Comparison of ENCODE assay signal across 13 cellular contexts in the genomic region with DNA sequence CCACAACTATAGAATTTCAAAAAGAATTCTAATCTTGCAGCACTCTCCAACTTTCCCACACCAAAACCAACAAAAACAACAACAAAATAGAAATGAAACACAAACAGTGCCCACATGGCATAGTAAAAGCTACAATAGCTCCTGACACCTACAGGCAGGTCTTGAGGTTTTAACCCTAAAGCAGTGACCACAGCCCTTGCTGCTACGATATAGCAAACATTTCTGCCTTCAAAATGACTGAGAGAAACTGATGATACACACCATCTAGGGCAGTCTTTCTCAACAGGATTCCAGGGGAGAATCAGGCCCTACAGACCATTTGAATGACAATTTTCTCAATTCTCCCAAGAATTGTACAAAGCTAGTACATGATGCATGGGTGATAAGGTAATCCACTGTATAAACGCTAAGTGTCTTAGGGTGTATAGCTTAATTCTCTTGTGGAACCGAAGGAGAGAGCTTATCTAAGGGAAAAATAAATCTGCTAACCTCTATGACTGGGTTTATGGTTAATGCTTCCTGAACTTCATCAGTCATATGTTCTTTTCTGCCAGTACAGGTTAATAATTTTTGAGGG. TPM values are rescaled to one million over a fixed set of nuclear protein-coding genes. Genes with fewer than 3 reads are reported as not detected.
DNase-seq lines count a peak whose midpoint lies in the region; ATAC-seq, FAIRE-seq and TF ChIP-seq lines count a peak whose summit lies in the region.
"Had no signal": no experiment of that assay in that cellular context is flagged by ENCODE, and none has a peak within 500 bp of the region (broad histone marks: within the 10 kb centered on the region; RNA-seq: fewer than 3 reads in every experiment).

No MANE protein-coding gene starts in this region.

- H3K36me3 Mint-ChIP-seq in natural killer cell: no peaks in the 10 kb centered on the region
- no peaks in the 10 kb centered on the region for H3K36me3 Mint-ChIP-seq in neural progenitor cell
- no peaks in the 10 kb centered on the region for H3K36me3 Mint-ChIP-seq in progenitor cell of endocrine pancreas (ENCODE audit: insufficient read depth)

- no peak for TF ChIP-seq POLR2A in IMR-90 (IDR thresholded peaks at IDR 0.05; ENCODE audit: low read depth, low read length)
- TF ChIP-seq POLR2A in GM12878 (IDR thresholded peaks at IDR 0.05; ENCODE audit: low read depth, low read length): no peak
- TF ChIP-seq POLR2A in stomach (IDR thresholded peaks at IDR 0.05): no peak

- dilution Hi-C loops in IMR-90 (cut with HindIII; ENCODE audit: low sequenced_read_pairs, unreplicated experiment): no loop called here

- H3K27ac Mint-ChIP-seq in natural killer cell: peak overlapping the region in 1 of 2 donors; percentile 35
- no peak overlapping the region for H3K27ac Mint-ChIP-seq in neural progenitor cell
- H3K27ac Mint-ChIP-seq in progenitor cell of endocrine pancreas: no peak overlapping the region

- DNase-seq in DND-41 (no peak), IMR-90 (no peak), GM12878 (ENCODE audit: low read depth, low spot score) (no peak), natural killer cell (no peak), stomach (no peak), neural progenitor cell (ENCODE audit: low spot score) (no peak), progenitor cell of endocrine pancreas (ENCODE audit: low spot score, unreplicated experiment) (no peak)
- DNase-seq: esophagus squamous epithelium, immature natural killer cell, SHP77, sigmoid colon, WERI-Rb-1 had no signal

- H3F3A ChIP-seq in neural progenitor cell (ENCODE audit: low read depth): no peaks in the 10 kb centered on the region

- RAD21 ChIA-PET in GM12878 (lab: Charles Lee; ENCODE audit: unreplicated experiment): no interaction called here

- no peaks in the 10 kb centered on the region for H3K9me3 ChIP-seq in DND-41 (ENCODE audit: insufficient read depth, low read length, severe bottlenecking)
- no peaks in the 10 kb centered on the region for H3K9me3 ChIP-seq in IMR-90 (ENCODE audit: control insufficient read depth, insufficient read depth, low read length)
- H3K9me3 ChIP-seq in GM12878 (replicated peaks; ENCODE audit: control insufficient read depth, insufficient read depth, low read length): no peaks in the 10 kb centered on the region
- no peaks in the 10 kb centered on the region for H3K9me3 ChIP-seq in stomach
- H3K9me3 ChIP-seq in neural progenitor cell (ENCODE audit: low read depth): no peaks in the 10 kb centered on the region
- H3K9me3 ChIP-seq: esophagus squamous epithelium, sigmoid colon, suprapubic skin had no signal

- H3K4me3 Mint-ChIP-seq in natural killer cell: no peak overlapping the region
- H3K4me3 Mint-ChIP-seq in neural progenitor cell: no peak overlapping the region
- no peak overlapping the region for H3K4me3 Mint-ChIP-seq in progenitor cell of endocrine pancreas (ENCODE audit: low read depth)

- H3K4me1 ChIP-seq in DND-41 (ENCODE audit: insufficient read depth, low read length) (peaks cover 40% of the 10 kb centered on the region), IMR-90 (ENCODE audit: control insufficient read depth, insufficient read depth, low read length) (peaks cover 11% of the 10 kb centered on the region), GM12878 (ENCODE audit: control insufficient read depth, insufficient read depth, low read length) (no peaks in the 10 kb centered on the region), stomach (peaks cover 16 to 73% (median 45%) of the 10 kb centered on the region in 4 donors), neural progenitor cell (peaks cover 12% of the 10 kb centered on the region)

- H4K20me1 ChIP-seq in DND-41 (ENCODE audit: insufficient read depth, low read length) (no peaks in the 10 kb centered on the region), IMR-90 (ENCODE audit: insufficient read depth, low read length) (no peaks in the 10 kb centered on the region), GM12878 (ENCODE audit: control insufficient read depth, insufficient read depth) (no peaks in the 10 kb centered on the region), neural progenitor cell (ENCODE audit: low read depth) (no peaks in the 10 kb centered on the region)

- ATAC-seq in DND-41 (ENCODE audit: insufficient read depth, low read depth): peak; percentile 64
- no peak for ATAC-seq in IMR-90 (ENCODE audit: low read depth)
- ATAC-seq in GM12878: peak; percentile 54; the same call in 2 of the 3 replicates
- peak in 2 of 3 donors; percentile 27 to 54 for ATAC-seq in natural killer cell

- no peak overlapping the region for H2AK5ac ChIP-seq in IMR-90 (ENCODE audit: low read depth, low read length)

- H2BK120ac ChIP-seq in IMR-90 (ENCODE audit: low read depth, low read length): peak overlapping the region; percentile 30; the same call in 1 of the 2 replicates

- H2AFZ ChIP-seq in DND-41 (ENCODE audit: low read depth, low read length) (no peak overlapping the region), IMR-90 (replicated peaks; ENCODE audit: low read length, poor library complexity) (no peak overlapping the region), GM12878 (ENCODE audit: control insufficient read depth, low read depth, low read length) (no peak overlapping the region), neural progenitor cell (replicated peaks) (no peak overlapping the region)

- in situ Hi-C loops in IMR-90 (cut with MboI; ENCODE audit: low sequenced_read_pairs) (no loop called here), GM12878 (cut with MboI) (no loop called here)

- H3K4me1 Mint-ChIP-seq in natural killer cell (peaks cover 10 to 16% of the 10 kb centered on the region in 2 donors), neural progenitor cell (peaks cover 4% of the 10 kb centered on the region), progenitor cell of endocrine pancreas (ENCODE audit: low read depth) (peaks cover 9% of the 10 kb centered on the region)

- no peak overlapping the region for H2AK9ac ChIP-seq in IMR-90 (replicated peaks; ENCODE audit: low read depth, low read length, poor library complexity)

- no peaks in the 10 kb centered on the region for H3K9me3 Mint-ChIP-seq in natural killer cell
- no peaks in the 10 kb centered on the region for H3K9me3 Mint-ChIP-seq in neural progenitor cell
- no peaks in the 10 kb centered on the region for H3K9me3 Mint-ChIP-seq in progenitor cell of endocrine pancreas (ENCODE audit: low read depth)
- H3K9me3 Mint-ChIP-seq: immature natural killer cell had no signal

- no peaks in the 10 kb centered on the region for H3K36me3 ChIP-seq in DND-41 (ENCODE audit: insufficient read depth, low read length)
- H3K36me3 ChIP-seq in IMR-90 (ENCODE audit: control insufficient read depth, insufficient read depth, low read length): 0 out of 2 replicates have a peak, but pooled peaks cover 2% of the 10 kb centered on the region
- peaks cover 0 to 3% of the 10 kb centered on the region in 2 experiments; a peak in 1 of 4 replicates for H3K36me3 ChIP-seq in GM12878 (ENCODE audit: control insufficient read depth in 2 of 2, insufficient read depth in 2 of 2, low read length in 1 of 2)
- peaks cover 0 to under 1% (median 0%) of the 10 kb centered on the region in 4 donors for H3K36me3 ChIP-seq in stomach
- no peaks in the 10 kb centered on the region for H3K36me3 ChIP-seq in neural progenitor cell
- H3K36me3 ChIP-seq: sigmoid colon, suprapubic skin had no signal

- CTCF ChIA-PET in IMR-90 (lab: Yijun Ruan, JAX) (no interaction called here), GM12878 (lab: Yijun Ruan, JAX) (interaction anchor here (1.0 to 1.6 kb wide), 4 partner anchors 20 to 173 kb away, joined by 3 read pairs; no protein-coding TSS in a partner anchor)

- intact Hi-C loops in IMR-90 (cut with micrococcal nuclease): no loop called here
- intact Hi-C loops in GM12878 (cut with micrococcal nuclease; ENCODE audit: unreplicated experiment): no loop called here
- intact Hi-C loops in natural killer cell (cut with micrococcal nuclease): no loop called here
- intact Hi-C loops in stomach (cut with DNase I; ENCODE audit: low total_unique reads): no loop called here

- H3K14ac ChIP-seq in IMR-90 (replicated peaks; ENCODE audit: low read depth, low read length): no peak overlapping the region

- H3K4me2 ChIP-seq in DND-41 (ENCODE audit: insufficient read depth, low read length) (no peak overlapping the region), IMR-90 (ENCODE audit: low read depth, low read length) (no peak overlapping the region), GM12878 (ENCODE audit: control insufficient read depth, insufficient read depth) (no peak overlapping the region), neural progenitor cell (no peak overlapping the region)

- no peak overlapping the region for H3K9ac ChIP-seq in DND-41 (ENCODE audit: low read depth, low read length)
- no peak overlapping the region for H3K9ac ChIP-seq in IMR-90 (ENCODE audit: low read depth, low read length)
- no peak overlapping the region for H3K9ac ChIP-seq in GM12878 (ENCODE audit: control insufficient read depth, insufficient read depth, low read length)
- H3K9ac ChIP-seq in neural progenitor cell: no peak overlapping the region

- H3K27me3 Mint-ChIP-seq in natural killer cell (ENCODE audit: low read depth in 2 of 2) (no peaks in the 10 kb centered on the region), neural progenitor cell (ENCODE audit: insufficient read depth, low read depth) (no peaks in the 10 kb centered on the region), progenitor cell of endocrine pancreas (no peaks in the 10 kb centered on the region)

- no peaks in the 10 kb centered on the region for H3K79me2 ChIP-seq in DND-41 (ENCODE audit: insufficient read depth, low read length)
- no peaks in the 10 kb centered on the region for H3K79me2 ChIP-seq in GM12878 (ENCODE audit: control insufficient read depth, insufficient read depth, low read length)
- no peaks in the 10 kb centered on the region for H3K79me2 ChIP-seq in neural progenitor cell (ENCODE audit: low read depth)

- no peak overlapping the region for H4K5ac ChIP-seq in IMR-90 (ENCODE audit: low read depth, low read length)

- WGBS in IMR-90 (ENCODE audit: extremely low coverage in 2 of 2, insufficient read length in 1 of 2), 2 experiments: no CpG with 5 or more reads among the region's 3 CpGs
- 76% methylated on average over 3 of the region's 3 CpGs for WGBS in GM12878 (ENCODE audit: insufficient coverage, insufficient replicate concordance, low lambda C conversion rate, missing lambda C conversion rate)
- 58 to 79% (median 64%) methylated on average over 3 of the region's 3 CpGs for WGBS in stomach, 5 donors

- no peak overlapping the region for H3K23ac ChIP-seq in IMR-90 (ENCODE audit: low read depth, low read length)

- H3K27me3 ChIP-seq in DND-41 (ENCODE audit: insufficient read depth, low read length, poor library complexity) (no peaks in the 10 kb centered on the region), IMR-90 (ENCODE audit: control insufficient read depth, insufficient read depth, low read length) (no peaks in the 10 kb centered on the region), GM12878 (replicated peaks in 1 of 2; ENCODE audit: control insufficient read depth in 2 of 2, insufficient read depth in 2 of 2, low read length in 1 of 2) (no peaks in the 10 kb centered on the region), stomach (no peaks in the 10 kb centered on the region), neural progenitor cell (no peaks in the 10 kb centered on the region)
- H3K27me3 ChIP-seq: esophagus squamous epithelium, sigmoid colon, suprapubic skin had no signal

- H3K4ac ChIP-seq in IMR-90 (ENCODE audit: low read depth, low read length): no peak overlapping the region; the same call in 1 of the 2 replicates

- no peaks in the 10 kb centered on the region for H3K9me1 ChIP-seq in IMR-90 (ENCODE audit: insufficient read depth, low read length)

- no peak overlapping the region for H4K8ac ChIP-seq in IMR-90 (ENCODE audit: low read depth in 2 of 2, low read length in 2 of 2)

- H2BK20ac ChIP-seq in IMR-90 (ENCODE audit: low read depth, low read length): 0 out of 2 replicates have a peak overlapping the region, but pooled peaks have one; percentile 11

- H3K27ac ChIP-seq in DND-41 (ENCODE audit: low read length) (peak overlapping the region; percentile 26), IMR-90 (ENCODE audit: insufficient read depth, low read length) (no peak overlapping the region), GM12878 (ENCODE audit: control insufficient read depth, insufficient read depth) (no peak overlapping the region), stomach (peak overlapping the region in 1 of 5 donors; percentile 12), neural progenitor cell (no peak overlapping the region)

- peak overlapping the region; percentile 56; the same call in 1 of the 2 replicates for H3K18ac ChIP-seq in IMR-90 (ENCODE audit: low read depth, low read length)

- TF ChIP-seq CTCF in DND-41 (IDR thresholded peaks at IDR 0.05; ENCODE audit: borderline replicate concordance, extremely low read depth, low read length, poor library complexity, severe bottlenecking) (no peak), IMR-90 (conservative IDR thresholded peaks at IDR 0.05; ENCODE audit: low read depth, low read length) (no peak), GM12878 (IDR thresholded peaks at IDR 0.05 in 2 of 3, conservative IDR thresholded peaks at IDR 0.05 in 1 of 3; ENCODE audit: control insufficient read depth in 2 of 3, extremely low read depth in 1 of 3, insufficient read depth in 1 of 3, low read depth in 3 of 3, low read length in 3 of 3) (no peak), natural killer cell (IDR thresholded peaks at IDR 0.05) (no peak), stomach (IDR thresholded peaks at IDR 0.05) (no peak), neural progenitor cell (IDR thresholded peaks at IDR 0.05) (no peak), progenitor cell of endocrine pancreas (IDR thresholded peaks at IDR 0.05; ENCODE audit: unreplicated experiment) (no peak)

- no peak overlapping the region for H2BK5ac ChIP-seq in IMR-90 (ENCODE audit: low read depth, low read length, poor library complexity, severe bottlenecking)

- SMC1A ChIA-PET in GM12878 (lab: Charles Lee; ENCODE audit: uncharacterized antibody, unreplicated experiment): interaction anchor here (1.3 to 2.8 kb wide), 2 partner anchors 10 to 145 kb away, joined by 3 to 10 read pairs; no protein-coding TSS in a partner anchor

- peaks cover 11 to 37% of the 10 kb centered on the region in 2 experiments for H3K79me1 ChIP-seq in IMR-90 (ENCODE audit: low read depth in 1 of 2, low read length in 2 of 2)

- H3K56ac ChIP-seq in IMR-90 (ENCODE audit: extremely low read depth, insufficient read depth, low read length): no peak overlapping the region

- TSS peak; percentile 8 for BruUV-seq in IMR-90 (replicated peaks; lab: Mats Ljungman, UMichigan)
- no TSS peak for BruUV-seq in GM12878 (replicated peaks; lab: Mats Ljungman, UMichigan)

- H3K4me3 ChIP-seq in DND-41 (ENCODE audit: low read depth in 1 of 2, low read length in 2 of 2): no peak overlapping the region
- no peak overlapping the region for H3K4me3 ChIP-seq in IMR-90 (ENCODE audit: insufficient read depth, low read depth, low read length)
- no peak overlapping the region for H3K4me3 ChIP-seq in GM12878
- H3K4me3 ChIP-seq in stomach: no peak overlapping the region
- H3K4me3 ChIP-seq in neural progenitor cell: no peak overlapping the region
- H3K4me3 ChIP-seq: esophagus squamous epithelium, sigmoid colon, suprapubic skin had no signal

- no peak overlapping the region for H2BK15ac ChIP-seq in IMR-90 (ENCODE audit: low read depth, low read length)

- TF ChIP-seq EP300 in GM12878 (IDR thresholded peaks at IDR 0.05; ENCODE audit: borderline replicate concordance in 1 of 2, control insufficient read depth in 1 of 2, low read depth in 2 of 2, low read length in 2 of 2) (no peak), stomach (IDR thresholded peaks at IDR 0.05) (no peak)

- no peak for FAIRE-seq in GM12878 (lab: Jason Lieb, UNC)

- TF ChIP-seq RAD21 in IMR-90 (IDR thresholded peaks at IDR 0.05; ENCODE audit: low read length) (no peak), GM12878 (IDR thresholded peaks at IDR 0.05; ENCODE audit: insufficient read depth, low read depth, low read length) (no peak)

- POLR2A ChIA-PET in IMR-90 (lab: Charles Lee; ENCODE audit: unreplicated experiment): no interaction called here
- POLR2A ChIA-PET in GM12878 (lab: Charles Lee): interaction anchor here (1.1 kb wide), 1 partner anchor 19 kb away, joined by 3 read pairs; no protein-coding TSS in a partner anchor

- no peak overlapping the region for H4K91ac ChIP-seq in IMR-90 (ENCODE audit: insufficient read depth, low read depth, low read length)

RNA-seq across cellular contexts. Expression of a gene that starts 46.5 kb away (rescaled TPM):
- total RNA-seq in IMR-90 (2012; rRNA removed): 48.9 and 65.4 TPM in 2 replicates
- 10.7 and 13.1 TPM in 2 replicates for polyA plus RNA-seq in IMR-90 (2012; rRNA removed)
- 4.0 and 4.2 TPM in 2 replicates for polyA plus RNA-seq in IMR-90 (2012; cell fraction: cytosol; rRNA removed)
- 3.1 and 15.3 TPM in 2 replicates for polyA plus RNA-seq in IMR-90 (2012; cell fraction: nucleus; rRNA removed; ENCODE audit: low replicate concordance)
- 15.8 and 18.1 TPM in 2 replicates for total RNA-seq in GM12878 (2013; cell fraction: nucleolus; rRNA removed)
- 11.9 and 13.6 TPM in 2 replicates for total RNA-seq in GM12878 (2014; rRNA removed)
- total RNA-seq in GM12878 (2014; rRNA removed; fragmentation: Illumina TruSeq; extraction: Trizol): 15.2 and 16.4 TPM in 2 replicates
- 20.0 and 20.6 TPM in 2 replicates for total RNA-seq in GM12878 (2021)
- 3.4 TPM for polyA plus RNA-seq in GM12878 (2011; ENCODE audit: low read depth)
- 10.3 and 12.7 TPM in 2 replicates for polyA plus RNA-seq in GM12878 (2011; rRNA removed)
- polyA plus RNA-seq in GM12878 (2011; cell fraction: cytosol; rRNA removed): 5.8 and 5.9 TPM in 2 replicates
- 9.7 and 11.4 TPM in 2 replicates for polyA plus RNA-seq in GM12878 (2011; cell fraction: nucleus; rRNA removed)
- 4.5 and 4.6 TPM in 2 replicates for polyA plus RNA-seq in GM12878 (2012)
- polyA plus RNA-seq in GM12878 (2014; fragmentation: Illumina TruSeq; extraction: Trizol): 16.4 and 19.9 TPM in 2 replicates
- 1 to 10 TPM; 5.2 to 5.5 TPM for polyA plus RNA-seq in GM12878 (2014; fragmentation: Nextera tagmentation; extraction: Ambion mirVana)
- 8.4 and 9.9 TPM in 2 replicates for polyA plus RNA-seq in GM12878 (2014; rRNA removed)
- polyA plus RNA-seq in GM12878 (2016; fragmentation: Nextera tagmentation; extraction: Ambion mirVana): 10 to 100 TPM; 11.8 to 14.1 TPM
- polyA minus RNA-seq in GM12878 (2011; rRNA and poly(A)+ RNA removed): 20.0 and 31.8 TPM in 2 replicates
- 5.1 and 5.2 TPM in 2 replicates for polyA minus RNA-seq in GM12878 (2011; cell fraction: cytosol; rRNA and poly(A)+ RNA removed)
- 12.8 and 17.5 TPM in 2 replicates for polyA minus RNA-seq in GM12878 (2011; cell fraction: nucleus; rRNA and poly(A)+ RNA removed)
- 10 to 100 TPM; 19.2 to 29.4 (median 26.2) TPM for total RNA-seq in natural killer cell
- total RNA-seq in stomach: 10 to 100 TPM; 16.9 to 43.1 (median 22.3) TPM
- polyA plus RNA-seq in stomach: 10 to 100 TPM in 2 of 3 donors, 1 to 10 TPM in 1; 8.2 to 46.8 (median 32.1) TPM
- 7.0 and 7.1 TPM in 2 replicates for total RNA-seq in neural progenitor cell (ENCODE audit: low replicate concordance)
- 17.9 and 18.2 TPM in 2 replicates for total RNA-seq in progenitor cell of endocrine pancreas

RNA-seq across cellular contexts. Expression of a gene that starts 46.8 kb away (rescaled TPM):
- total RNA-seq in IMR-90 (2012; rRNA removed): 31.5 and 32.5 TPM in 2 replicates
- 11.4 and 14.9 TPM in 2 replicates for polyA plus RNA-seq in IMR-90 (2012; rRNA removed)
- 6.5 and 8.2 TPM in 2 replicates for polyA plus RNA-seq in IMR-90 (2012; cell fraction: cytosol; rRNA removed)
- polyA plus RNA-seq in IMR-90 (2012; cell fraction: nucleus; rRNA removed; ENCODE audit: low replicate concordance): 8.4 and 22.6 TPM in 2 replicates
- 8.6 and 12.9 TPM in 2 replicates for total RNA-seq in GM12878 (2013; cell fraction: nucleolus; rRNA removed)
- 29.7 and 36.7 TPM in 2 replicates for total RNA-seq in GM12878 (2014; rRNA removed)
- total RNA-seq in GM12878 (2014; rRNA removed; fragmentation: Illumina TruSeq; extraction: Trizol): 39.8 and 42.2 TPM in 2 replicates
- 33.0 and 34.7 TPM in 2 replicates for total RNA-seq in GM12878 (2021)
- 7.3 TPM for polyA plus RNA-seq in GM12878 (2011; ENCODE audit: low read depth)
- polyA plus RNA-seq in GM12878 (2011; rRNA removed): 7.6 and 11.1 TPM in 2 replicates
- 3.8 and 4.3 TPM in 2 replicates for polyA plus RNA-seq in GM12878 (2011; cell fraction: cytosol; rRNA removed)
- 4.5 and 5.9 TPM in 2 replicates for polyA plus RNA-seq in GM12878 (2011; cell fraction: nucleus; rRNA removed)
- polyA plus RNA-seq in GM12878 (2012): 10.9 and 11.7 TPM in 2 replicates
- polyA plus RNA-seq in GM12878 (2014; fragmentation: Illumina TruSeq; extraction: Trizol): 39.0 and 46.6 TPM in 2 replicates
- polyA plus RNA-seq in GM12878 (2014; fragmentation: Nextera tagmentation; extraction: Ambion mirVana): 10 to 100 TPM; 12.1 to 15.4 TPM
- polyA plus RNA-seq in GM12878 (2014; rRNA removed): 23.1 and 28.8 TPM in 2 replicates
- 10 to 100 TPM; 54.5 to 58.3 TPM for polyA plus RNA-seq in GM12878 (2016; fragmentation: Nextera tagmentation; extraction: Ambion mirVana)
- polyA minus RNA-seq in GM12878 (2011; rRNA and poly(A)+ RNA removed): 7.4 and 8.3 TPM in 2 replicates
- polyA minus RNA-seq in GM12878 (2011; cell fraction: cytosol; rRNA and poly(A)+ RNA removed): 2.6 and 3.2 TPM in 2 replicates
- 1.8 and 3.0 TPM in 2 replicates for polyA minus RNA-seq in GM12878 (2011; cell fraction: nucleus; rRNA and poly(A)+ RNA removed)
- total RNA-seq in natural killer cell: 10 to 100 TPM; 11.8 to 15.3 (median 14.7) TPM
- 10 to 100 TPM; 11.4 to 93.4 (median 35.1) TPM for total RNA-seq in stomach
- polyA plus RNA-seq in stomach: 10 to 100 TPM in 2 of 3 donors, 1 to 10 TPM in 1; 7.9 to 12.3 (median 11.5) TPM
- total RNA-seq in neural progenitor cell (ENCODE audit: low replicate concordance): 64.0 and 79.4 TPM in 2 replicates
- 48.2 and 51.0 TPM in 2 replicates for total RNA-seq in progenitor cell of endocrine pancreas

RNA-seq across cellular contexts. Expression of a gene that starts 47.6 kb away (rescaled TPM):
- total RNA-seq in IMR-90 (2012; rRNA removed) (0.54 and 0.56 TPM in 2 replicates), GM12878 (2014; rRNA removed) (0.28 and 0.38 TPM in 2 replicates), GM12878 (2014; rRNA removed; fragmentation: Illumina TruSeq; extraction: Trizol) (0.36 and 0.37 TPM in 2 replicates), GM12878 (2021) (0.29 and 0.54 TPM in 2 replicates), natural killer cell (1 to 10 TPM; 5.2 to 7.0 (median 6.8) TPM), stomach (10 to 100 TPM in 1 of 5 donors, 1 to 10 TPM in 2, not detected in 2; 1.8 to 21.6 (median 4.9) TPM), neural progenitor cell (ENCODE audit: low replicate concordance) (not detected in 2 replicates), progenitor cell of endocrine pancreas (0.55 and 0.69 TPM in 2 replicates)
- polyA plus RNA-seq in IMR-90 (2012; rRNA removed) (0.11 and 0.32 TPM in 2 replicates), GM12878 (2011; rRNA removed) (0.08 and 0.13 TPM in 2 replicates), GM12878 (2014; fragmentation: Illumina TruSeq; extraction: Trizol) (0.32 and 0.47 TPM in 2 replicates), GM12878 (2014; fragmentation: Nextera tagmentation; extraction: Ambion mirVana) (under 1 TPM; 0.14 to 0.16 TPM), GM12878 (2014; rRNA removed) (0.27 and 0.32 TPM in 2 replicates), GM12878 (2016; fragmentation: Nextera tagmentation; extraction: Ambion mirVana) (not detected), stomach (under 1 TPM in 2 of 3 donors, not detected in 1; 0.13 to 0.46 TPM)
- not detected in 2 replicates for polyA plus RNA-seq in IMR-90 (2012; cell fraction: cytosol; rRNA removed)
- polyA plus RNA-seq in IMR-90 (2012; cell fraction: nucleus; rRNA removed; ENCODE audit: low replicate concordance): 0.03 and 1.1 TPM in 2 replicates
- total RNA-seq in GM12878 (2013; cell fraction: nucleolus; rRNA removed): 0.31 and 0.78 TPM in 2 replicates
- not detected for polyA plus RNA-seq in GM12878 (2011; ENCODE audit: low read depth)
- polyA plus RNA-seq in GM12878 (2011; cell fraction: cytosol; rRNA removed): 0.10 TPM in 2 replicates
- polyA plus RNA-seq in GM12878 (2011; cell fraction: nucleus; rRNA removed): 0.19 and 0.28 TPM in 2 replicates
- polyA plus RNA-seq in GM12878 (2012): not detected in 2 replicates
- polyA minus RNA-seq in GM12878 (2011; rRNA and poly(A)+ RNA removed): 0.44 TPM in 1 of 2 replicates, not detected in the other
- polyA minus RNA-seq in GM12878 (2011; cell fraction: cytosol; rRNA and poly(A)+ RNA removed): not detected in 2 replicates
- polyA minus RNA-seq in GM12878 (2011; cell fraction: nucleus; rRNA and poly(A)+ RNA removed): 0.24 TPM in 1 of 2 replicates, not detected in the other
